ENCODE assay signal across 18 cellular contexts in genomic region chr10:32033171-32033570, GRCh38.
"Had no signal": no experiment of that assay in that cellular context is flagged by ENCODE, and none has a peak within 500 bp of the region (broad histone marks: within the 10 kb centered on the region; RNA-seq: fewer than 3 reads in every experiment).

No MANE protein-coding gene starts in this region.

- H3K4me3 Mint-ChIP-seq: naive thymus-derived CD4-positive, alpha-beta T cell; nephron progenitor cell had no signal

- DNase-seq: cortex of kidney; effector memory CD4-positive, alpha-beta T cell; left colon; left ventricle myocardium superior; naive thymus-derived CD4-positive, alpha-beta T cell; nephron progenitor cell; posterior cingulate gyrus; sigmoid colon; stimulated activated CD4-positive, alpha-beta T cell treated with anti-CD3 and anti-CD28 coated beads, Interleukin-12 subunit alpha, Interleukin-12 subunit beta, amount 100 ng/mL, for 4 hours; stimulated activated naive CD4-positive, alpha-beta T cell; stomach; substantia nigra; transverse colon had no signal

- H3K27me3 ChIP-seq: esophagus muscularis mucosa, sigmoid colon, stomach, transverse colon had no signal

- H3K9me3 ChIP-seq: esophagus muscularis mucosa, sigmoid colon, stomach, thoracic aorta, transverse colon had no signal

- H3K27ac ChIP-seq: epithelial cell of prostate, esophagus muscularis mucosa, sigmoid colon, skin epidermis, stomach, thoracic aorta, transverse colon had no signal

- H3K27ac Mint-ChIP-seq: nephron progenitor cell had no signal

- H3K4me3 ChIP-seq: esophagus muscularis mucosa, lung, sigmoid colon, skin epidermis, stomach, thoracic aorta, transverse colon had no signal

- ATAC-seq: left colon; left ventricle myocardium superior; naive thymus-derived CD4-positive, alpha-beta T cell had no signal

- H3K27me3 Mint-ChIP-seq: naive thymus-derived CD4-positive, alpha-beta T cell had no signal

- H3K4me1 Mint-ChIP-seq: nephron progenitor cell had no signal

- H3K4me1 ChIP-seq: transverse colon had no signal

- H3K9me3 Mint-ChIP-seq: naive thymus-derived CD4-positive, alpha-beta T cell; nephron progenitor cell had no signal
